In the genomic region with DNA sequence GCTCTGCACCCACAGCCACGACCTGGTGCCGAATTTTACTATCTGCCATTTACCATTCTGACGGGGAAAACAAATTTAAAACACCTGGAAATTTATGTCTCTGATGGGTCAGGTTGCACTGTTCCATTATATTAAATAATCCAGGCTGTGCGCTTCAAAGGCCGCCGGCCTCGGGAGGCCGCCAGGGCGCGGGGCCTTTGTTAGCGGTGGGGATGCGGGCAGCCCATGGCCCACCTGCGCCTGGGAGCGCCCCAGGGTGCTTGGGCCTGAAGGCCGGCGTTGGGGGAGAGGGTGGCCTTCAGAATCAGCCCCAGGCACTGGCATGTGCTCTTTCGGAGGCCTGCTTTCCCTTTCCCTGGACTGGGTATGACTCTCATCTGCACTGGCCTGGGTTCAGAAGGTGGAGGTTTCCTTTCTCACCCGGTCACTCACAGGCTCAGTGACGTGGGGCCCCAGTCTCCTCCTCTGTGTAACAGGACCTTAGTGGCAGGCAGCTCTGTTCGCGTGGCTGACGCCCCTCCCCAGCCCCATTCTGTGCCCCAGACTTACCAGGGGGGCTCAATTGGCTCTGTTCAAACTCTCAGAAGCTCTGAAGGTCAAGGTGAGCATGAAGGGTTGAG, we compare ENCODE assay signal across 37 cellular contexts.
"Had no signal": no experiment of that assay in that cellular context is flagged by ENCODE, and none has a peak within 500 bp of the region (broad histone marks: within the 10 kb centered on the region; RNA-seq: fewer than 3 reads in every experiment).

No MANE protein-coding gene starts in this region.

- H3K27ac ChIP-seq: adrenal gland, body of pancreas, brain microvascular endothelial cell, breast epithelium, VCaP had no signal

- ATAC-seq: activated CD8-positive, alpha-beta T cell treated with anti-CD3 and anti-CD28 coated beads for 36 hours; activated naive CD4-positive, alpha-beta T cell treated with anti-CD3 and anti-CD28 coated beads, Interleukin-2, amount 50 U/mL, for 72 hours; activated T-cell treated with anti-CD3 and anti-CD28 coated beads, Interleukin-2, amount 50 U/mL, for 4 hours; activated T-cell treated with anti-CD3 and anti-CD28 coated beads, Interleukin-2, amount 50 U/mL, for 72 hours; activated T-helper 17 cell treated with anti-CD3 and anti-CD28 coated beads, Interleukin-2, amount 50 U/mL, for 72 hours; body of pancreas had no signal

- H3K4me1 Mint-ChIP-seq: activated B cell treated with CpG ODN at 0.5 μM for 24 hours; activated CD4-positive, alpha-beta T cell treated with anti-CD3 and anti-CD28 coated beads, Interleukin-2, amount 10 ng/mL, durations not matched to agents 24 days and 14 days; activated naive CD8-positive, alpha-beta T cell treated with anti-CD3 and anti-CD28 coated beads for 36 hours; activated T-helper 17 cell treated with anti-CD3 and anti-CD28 coated beads, Interleukin-2, amount 50 U/mL, for 72 hours; central memory CD8-positive, alpha-beta T cell had no signal

- H3K4me3 ChIP-seq: adrenal gland, body of pancreas, breast epithelium had no signal

- H3K9me3 Mint-ChIP-seq: activated B cell treated with CpG ODN at 0.5 μM for 24 hours; activated CD4-positive, alpha-beta memory T cell treated with anti-CD3 and anti-CD28 coated beads for 36 hours; activated CD4-positive, alpha-beta T cell treated with anti-CD3 and anti-CD28 coated beads, Interleukin-2, amount 10 ng/mL, durations not matched to agents 24 days and 14 days; activated CD8-positive, alpha-beta T cell treated with anti-CD3 and anti-CD28 coated beads for 36 hours; activated naive CD4-positive, alpha-beta T cell treated with anti-CD3 and anti-CD28 coated beads for 36 hours; activated naive CD4-positive, alpha-beta T cell treated with anti-CD3 and anti-CD28 coated beads, Interleukin-2, amount 50 U/mL, for 72 hours; activated naive CD8-positive, alpha-beta T cell treated with anti-CD3 and anti-CD28 coated beads for 36 hours; activated T-cell treated with anti-CD3 and anti-CD28 coated beads, Interleukin-2, amount 50 U/mL, for 4 hours; activated T-cell treated with anti-CD3 and anti-CD28 coated beads, Interleukin-2, amount 50 U/mL, for 72 hours; activated T-helper 1 cell treated with anti-CD3 and anti-CD28 coated beads, Interleukin-12 subunit alpha, Interleukin-12 subunit beta, Interleukin-2, Interleukin-4 antibody, amounts not matched to agents 30 ng/mL and 10 ng/mL and 1 ng/mL, durations not matched to agents 14 hours and 24 hours and 36 hours; activated T-helper 17 cell treated with anti-CD3 and anti-CD28 coated beads, Interleukin-2, amount 50 U/mL, for 72 hours; central memory CD8-positive, alpha-beta T cell; T-helper 1 cell treated with Interleukin-12 subunit alpha and Interleukin-12 subunit beta and Interleukin-4 antibody, amounts not matched to agents 30 μg/mL and 1 μg/mL, for 36 hours; T-helper 2 cell treated with Interferon-gamma antibody and Interleukin-4, amounts not matched to agents 5 μg/mL and 100 μg/mL, for 36 hours had no signal

- H3K4me3 Mint-ChIP-seq: activated B cell treated with CpG ODN at 0.5 μM for 24 hours; activated CD4-positive, alpha-beta memory T cell treated with anti-CD3 and anti-CD28 coated beads for 36 hours; activated CD4-positive, alpha-beta T cell treated with anti-CD3 and anti-CD28 coated beads, Interleukin-2, amount 10 ng/mL, durations not matched to agents 24 days and 14 days; activated CD8-positive, alpha-beta T cell treated with anti-CD3 and anti-CD28 coated beads for 36 hours; activated naive CD4-positive, alpha-beta T cell treated with anti-CD3 and anti-CD28 coated beads for 36 hours; activated naive CD8-positive, alpha-beta T cell treated with anti-CD3 and anti-CD28 coated beads for 36 hours; activated T-cell treated with anti-CD3 and anti-CD28 coated beads, Interleukin-2, amount 50 U/mL, for 4 hours; activated T-cell treated with anti-CD3 and anti-CD28 coated beads, Interleukin-2, amount 50 U/mL, for 72 hours; activated T-helper 1 cell treated with anti-CD3 and anti-CD28 coated beads, Interleukin-12 subunit alpha, Interleukin-12 subunit beta, Interleukin-2, Interleukin-4 antibody, amounts not matched to agents 30 ng/mL and 10 ng/mL and 1 ng/mL, durations not matched to agents 14 hours and 24 hours and 36 hours; activated T-helper 17 cell treated with anti-CD3 and anti-CD28 coated beads, Interleukin-2, amount 50 U/mL, for 72 hours; central memory CD8-positive, alpha-beta T cell; T-helper 1 cell treated with Interleukin-12 subunit alpha and Interleukin-12 subunit beta and Interleukin-4 antibody, amounts not matched to agents 30 μg/mL and 1 μg/mL, for 36 hours; T-helper 2 cell treated with Interferon-gamma antibody and Interleukin-4, amounts not matched to agents 5 μg/mL and 100 μg/mL, for 36 hours had no signal

- H3K27ac Mint-ChIP-seq: activated B cell treated with CpG ODN at 0.5 μM for 24 hours; activated CD4-positive, alpha-beta memory T cell treated with anti-CD3 and anti-CD28 coated beads for 36 hours; activated CD4-positive, alpha-beta T cell treated with anti-CD3 and anti-CD28 coated beads, Interleukin-2, amount 10 ng/mL, durations not matched to agents 24 days and 14 days; activated CD8-positive, alpha-beta T cell treated with anti-CD3 and anti-CD28 coated beads for 36 hours; activated naive CD4-positive, alpha-beta T cell treated with anti-CD3 and anti-CD28 coated beads for 36 hours; activated naive CD8-positive, alpha-beta T cell treated with anti-CD3 and anti-CD28 coated beads for 36 hours; activated T-cell treated with anti-CD3 and anti-CD28 coated beads, Interleukin-2, amount 50 U/mL, for 72 hours; activated T-helper 1 cell treated with anti-CD3 and anti-CD28 coated beads, Interleukin-12 subunit alpha, Interleukin-12 subunit beta, Interleukin-2, Interleukin-4 antibody, amounts not matched to agents 30 ng/mL and 10 ng/mL and 1 ng/mL, durations not matched to agents 14 hours and 24 hours and 36 hours; activated T-helper 17 cell treated with anti-CD3 and anti-CD28 coated beads, Interleukin-2, amount 50 U/mL, for 72 hours; T-helper 1 cell treated with Interleukin-12 subunit alpha and Interleukin-12 subunit beta and Interleukin-4 antibody, amounts not matched to agents 30 μg/mL and 1 μg/mL, for 36 hours; T-helper 2 cell treated with Interferon-gamma antibody and Interleukin-4, amounts not matched to agents 5 μg/mL and 100 μg/mL, for 36 hours had no signal

- DNase-seq: activated B cell treated with CpG ODN at 0.5 μM for 24 hours; activated CD4-positive, alpha-beta memory T cell treated with anti-CD3 and anti-CD28 coated beads for 36 hours; activated CD4-positive, alpha-beta T cell treated with anti-CD3 and anti-CD28 coated beads for 4 hours; activated CD4-positive, alpha-beta T cell treated with anti-CD3 and anti-CD28 coated beads, Interleukin-2, amount 10 ng/mL, durations not matched to agents 24 days and 14 days; activated CD4-positive, alpha-beta T cell treated with anti-CD3 and anti-CD28 coated beads, Interleukin-2, amount 50 U/mL, for 1 hour; activated CD4-positive, alpha-beta T cell treated with anti-CD3 and anti-CD28 coated beads, Interleukin-2, amount 50 U/mL, for 4 hours; activated CD4-positive, CD25-positive, alpha-beta regulatory T cell treated with anti-CD3 and anti-CD28 coated beads, Interleukin-2, amount 50 U/mL, for 72 hours; activated CD8-positive, alpha-beta memory T cell treated with anti-CD3 and anti-CD28 coated beads, Interleukin-2, amount 50 U/mL, for 4 hours; activated CD8-positive, alpha-beta T cell treated with anti-CD3 and anti-CD28 coated beads for 36 hours; activated effector memory CD4-positive, alpha-beta T cell treated with anti-CD3 and anti-CD28 coated beads, Interleukin-2, amount 50 U/mL, for 16 hours; activated gamma-delta T cell treated with Interleukin-2 at 50 U/mL for 16 hours; activated naive CD4-positive, alpha-beta T cell; activated naive CD4-positive, alpha-beta T cell treated with anti-CD3 and anti-CD28 coated beads for 36 hours; activated naive CD4-positive, alpha-beta T cell treated with anti-CD3 and anti-CD28 coated beads, Interleukin-2, amount 50 U/mL, for 16 hours; activated naive CD8-positive, alpha-beta T cell treated with anti-CD3 and anti-CD28 coated beads for 36 hours; activated T-cell treated with anti-CD3 and anti-CD28 coated beads for 4 hours; activated T-cell treated with anti-CD3 and anti-CD28 coated beads, Interleukin-2, amount 50 U/mL, for 1 hour; activated T-cell treated with anti-CD3 and anti-CD28 coated beads, Interleukin-2, amount 50 U/mL, for 4 hours; activated T-cell treated with anti-CD3 and anti-CD28 coated beads, Interleukin-2, amount 50 U/mL, for 72 hours; adrenal gland; amniotic stem cell; aorta; body of pancreas; brain microvascular endothelial cell; caudate nucleus; cerebellar nuclear complex; T-helper 1 cell; T-helper 2 cell; T-helper 9 cell had no signal

- H3K27me3 ChIP-seq: adrenal gland, body of pancreas, brain microvascular endothelial cell, breast epithelium had no signal

- H3K4me1 ChIP-seq: adrenal gland, breast epithelium had no signal

- H3K9me3 ChIP-seq: adrenal gland, body of pancreas, breast epithelium had no signal

- H3K27me3 Mint-ChIP-seq: activated B cell treated with CpG ODN at 0.5 μM for 24 hours; activated CD4-positive, alpha-beta memory T cell treated with anti-CD3 and anti-CD28 coated beads for 36 hours; activated CD4-positive, alpha-beta T cell treated with anti-CD3 and anti-CD28 coated beads, Interleukin-2, amount 10 ng/mL, durations not matched to agents 24 days and 14 days; activated naive CD8-positive, alpha-beta T cell treated with anti-CD3 and anti-CD28 coated beads for 36 hours; activated T-helper 17 cell treated with anti-CD3 and anti-CD28 coated beads, Interleukin-2, amount 50 U/mL, for 72 hours had no signal

- H3K36me3 ChIP-seq: adrenal gland, brain microvascular endothelial cell, breast epithelium had no signal
